In genomic region chr3:36305929-36306520, GRCh38 we compare ENCODE assay signal across 26 cellular contexts.
DNase-seq lines count a peak whose midpoint lies in the region; ATAC-seq and TF ChIP-seq lines count a peak whose summit lies in the region.
"Had no signal": no experiment of that assay in that cellular context is flagged by ENCODE, and none has a peak within 500 bp of the region (broad histone marks: within the 10 kb centered on the region; RNA-seq: fewer than 3 reads in every experiment).

No MANE protein-coding gene starts in this region.

- H3K27ac ChIP-seq in SK-N-SH (ENCODE audit: low read depth in 2 of 2, low read length in 1 of 2) = no peak overlapping the region
- no peak overlapping the region for H3K27ac ChIP-seq in RWPE2 (ENCODE audit: poor library complexity, severe bottlenecking)
- no peak overlapping the region for H3K27ac ChIP-seq in smooth muscle cell (ENCODE audit: low read depth)
- H3K27ac ChIP-seq: 22Rv1, body of pancreas, hepatocyte, left lung, PC-9, right lobe of liver had no signal

- no peak overlapping the region for H2AFZ ChIP-seq in SK-N-SH (ENCODE audit: low read depth)
- no peak overlapping the region for H2AFZ ChIP-seq in smooth muscle cell (ENCODE audit: low read depth)
- H2AFZ ChIP-seq: hepatocyte, PC-9 had no signal

- POLR2A ChIA-PET in SK-N-SH (lab: Yijun Ruan, JAX) = no interaction called here

- H3K27ac Mint-ChIP-seq in immature natural killer cell = no peak overlapping the region
- H3K27ac Mint-ChIP-seq: activated T-cell treated with anti-CD3 and anti-CD28 coated beads, Interleukin-2, amount 50 U/mL, for 72 hours; CD4-positive, CD25-positive, alpha-beta regulatory T cell; stimulated activated naive B cell treated with anti-CD40 and anti-IgM and Interleukin-4, amounts not matched to agents 10 μg/mL and 1 μg/mL and 100 μg/mL, for 72 hours had no signal

- 0% methylated on average over 1 of the region's 1 CpG for WGBS in SK-N-SH (ENCODE audit: low lambda C conversion rate)
- WGBS in smooth muscle cell (ENCODE audit: low lambda C conversion rate) = 77% methylated on average over 1 of the region's 1 CpG

- H3K9me2 ChIP-seq in SK-N-SH = no peaks in the 10 kb centered on the region

- H3K27me3 Mint-ChIP-seq in immature natural killer cell (ENCODE audit: low read depth in 3 of 3) = no peaks in the 10 kb centered on the region
- H3K27me3 Mint-ChIP-seq: stimulated activated naive B cell treated with anti-CD40 and anti-IgM and Interleukin-4, amounts not matched to agents 10 μg/mL and 1 μg/mL and 100 μg/mL, for 72 hours had no signal

- H3K4me1 ChIP-seq in SK-N-SH (ENCODE audit: control insufficient read depth in 1 of 2, insufficient read depth in 2 of 2, low read depth in 1 of 2, low read length in 1 of 2) (peaks cover 6 to 10% of the 10 kb centered on the region in 2 experiments; a peak in 3 of 4 replicates), RWPE2 (ENCODE audit: insufficient read depth, poor library complexity, severe bottlenecking) (no peaks in the 10 kb centered on the region), smooth muscle cell (ENCODE audit: low read depth) (no peaks in the 10 kb centered on the region)
- H3K4me1 ChIP-seq: body of pancreas, left lung, right lobe of liver had no signal

- H3K36me3 Mint-ChIP-seq in immature natural killer cell = no peaks in the 10 kb centered on the region
- H3K36me3 Mint-ChIP-seq: CD4-positive, CD25-positive, alpha-beta regulatory T cell; stimulated activated naive B cell treated with anti-CD40 and anti-IgM and Interleukin-4, amounts not matched to agents 10 μg/mL and 1 μg/mL and 100 μg/mL, for 72 hours had no signal

- H3K36me3 ChIP-seq in SK-N-SH (replicated peaks in 1 of 2; ENCODE audit: control insufficient read depth in 1 of 2, insufficient read depth in 2 of 2, low read length in 1 of 2) (no peaks in the 10 kb centered on the region), RWPE2 (ENCODE audit: low read depth) (no peaks in the 10 kb centered on the region), smooth muscle cell (ENCODE audit: low read depth) (no peaks in the 10 kb centered on the region)
- H3K36me3 ChIP-seq: left lung, right lobe of liver had no signal

- ATAC-seq in SK-N-SH treated with all-trans-retinoic acid at 6 μM for 48 hours (no peak), RWPE2 (ENCODE audit: low read depth) (peak; percentile 44; the same call in 1 of the 3 replicates)
- ATAC-seq: activated T-cell treated with anti-CD3 and anti-CD28 coated beads, Interleukin-2, amount 50 U/mL, for 72 hours; body of pancreas; left lung; right lobe of liver; stimulated activated naive B cell treated with anti-CD40 and anti-IgM and Interleukin-4, amounts not matched to agents 10 μg/mL and 1 μg/mL and 100 μg/mL, for 72 hours had no signal

- no peak overlapping the region for H3K4me3 ChIP-seq in SK-N-SH (ENCODE audit: low read depth in 2 of 2, low read length in 1 of 2)
- no peak overlapping the region for H3K4me3 ChIP-seq in RWPE2 (ENCODE audit: severe bottlenecking)
- H3K4me3 ChIP-seq in fibroblast of the aortic adventitia (ENCODE audit: low read depth, low read length) = no peak overlapping the region
- no peak overlapping the region for H3K4me3 ChIP-seq in smooth muscle cell
- H3K4me3 ChIP-seq: body of pancreas, hepatocyte, left lung, PC-9, right lobe of liver had no signal

- H3F3A ChIP-seq in SK-N-SH (replicated peaks; ENCODE audit: insufficient read depth) (peaks cover 5% of the 10 kb centered on the region), smooth muscle cell (ENCODE audit: low read depth) (no peaks in the 10 kb centered on the region)

- H3K4me1 Mint-ChIP-seq in immature natural killer cell = no peaks in the 10 kb centered on the region
- H3K4me1 Mint-ChIP-seq: CD4-positive, CD25-positive, alpha-beta regulatory T cell; stimulated activated naive B cell treated with anti-CD40 and anti-IgM and Interleukin-4, amounts not matched to agents 10 μg/mL and 1 μg/mL and 100 μg/mL, for 72 hours had no signal

- H3K4me2 ChIP-seq in SK-N-SH (no peak overlapping the region), smooth muscle cell (no peak overlapping the region)
- H3K4me2 ChIP-seq: hepatocyte, PC-9 had no signal

- H3K79me2 ChIP-seq in SK-N-SH (ENCODE audit: insufficient read depth) (no peaks in the 10 kb centered on the region), smooth muscle cell (ENCODE audit: low read depth) (no peaks in the 10 kb centered on the region)
- H3K79me2 ChIP-seq: hepatocyte had no signal

- H3K27me3 ChIP-seq in SK-N-SH (ENCODE audit: insufficient read depth) (no peaks in the 10 kb centered on the region), RWPE2 (ENCODE audit: insufficient read depth, poor library complexity, severe bottlenecking) (no peaks in the 10 kb centered on the region), smooth muscle cell (ENCODE audit: low read depth) (no peaks in the 10 kb centered on the region)
- H3K27me3 ChIP-seq: body of pancreas, hepatocyte, left lung, right lobe of liver had no signal

- no peak overlapping the region for H3K4me3 Mint-ChIP-seq in immature natural killer cell
- H3K4me3 Mint-ChIP-seq: activated T-cell treated with anti-CD3 and anti-CD28 coated beads, Interleukin-2, amount 50 U/mL, for 72 hours; CD4-positive, CD25-positive, alpha-beta regulatory T cell; stimulated activated naive B cell treated with anti-CD40 and anti-IgM and Interleukin-4, amounts not matched to agents 10 μg/mL and 1 μg/mL and 100 μg/mL, for 72 hours had no signal

- TF ChIP-seq EP300 in SK-N-SH (IDR thresholded peaks at IDR 0.05; ENCODE audit: borderline replicate concordance in 1 of 2, low read depth in 1 of 2, low read length in 1 of 2) = no peak

- H3K9me3 ChIP-seq in SK-N-SH (no peaks in the 10 kb centered on the region), RWPE2 (ENCODE audit: severe bottlenecking) (no peaks in the 10 kb centered on the region), smooth muscle cell (replicated peaks; ENCODE audit: low read depth) (no peaks in the 10 kb centered on the region)
- H3K9me3 ChIP-seq: body of pancreas, left lung, right lobe of liver had no signal

- H3K9ac ChIP-seq in SK-N-SH (no peak overlapping the region), smooth muscle cell (ENCODE audit: low read depth) (no peak overlapping the region)

- peaks cover 0 to 3% (median 0%) of the 10 kb centered on the region in 6 donors for H3K9me3 Mint-ChIP-seq in immature natural killer cell
- H3K9me3 Mint-ChIP-seq: activated T-cell treated with anti-CD3 and anti-CD28 coated beads, Interleukin-2, amount 50 U/mL, for 72 hours; stimulated activated naive B cell treated with anti-CD40 and anti-IgM and Interleukin-4, amounts not matched to agents 10 μg/mL and 1 μg/mL and 100 μg/mL, for 72 hours had no signal

- DNase-seq in SK-N-SH = no peak
- DNase-seq in RWPE2 (ENCODE audit: low spot score) = no peak
- DNase-seq in fibroblast of the aortic adventitia (ENCODE audit: low read depth) = peak; percentile 17
- DNase-seq in smooth muscle cell (lab: John Stamatoyannopoulos, UW; ENCODE audit: unreplicated experiment) = no peak
- DNase-seq in immature natural killer cell = no peak
- DNase-seq in NK-92 (lab: John Stamatoyannopoulos, UW; ENCODE audit: unreplicated experiment) = no peak
- no peak for DNase-seq in effector CD4-positive, alpha-beta T cell
- DNase-seq: activated CD4-positive, alpha-beta T cell treated with anti-CD3 and anti-CD28 coated beads, Interleukin-2, amount 50 U/mL, for 4 hours; activated CD4-positive, CD25-positive, alpha-beta regulatory T cell; activated naive CD4-positive, alpha-beta T cell; activated T-cell treated with anti-CD3 and anti-CD28 coated beads, Interleukin-2, amount 50 U/mL, for 72 hours; body of pancreas; CD4-positive, CD25-positive, alpha-beta regulatory T cell; left lung; NCI-H187; NCI-H2171; NCI-H524 treated with DMSO at 0.1 percent for 48 hours; NK-92 treated with Interleukin-12 subunit alpha and Interleukin-12 subunit beta, amount 100 ng/mL, for 24 hours; PC-9; right lobe of liver; SIG-M5; stimulated activated CD4-positive, alpha-beta T cell treated with anti-CD3 and anti-CD28 coated beads, Interleukin-15, amount 100 ng/mL, for 24 hours; stimulated activated naive B cell treated with anti-CD40 and anti-IgM and Interleukin-4, amounts not matched to agents 10 μg/mL and 1 μg/mL and 100 μg/mL, for 72 hours had no signal

- TF ChIP-seq CTCF in SK-N-SH (IDR thresholded peaks at IDR 0.05) (no peak), RWPE2 (IDR thresholded peaks at IDR 0.05; ENCODE audit: poor library complexity, severe bottlenecking) (no peak), fibroblast of the aortic adventitia (IDR thresholded peaks at IDR 0.05; ENCODE audit: insufficient read depth, low read length) (no peak), smooth muscle cell (IDR thresholded peaks at IDR 0.05; ENCODE audit: borderline replicate concordance, insufficient read depth, poor library complexity, severe bottlenecking) (no peak)

- H4K20me1 ChIP-seq in SK-N-SH (ENCODE audit: insufficient read depth) = no peaks in the 10 kb centered on the region
- no peaks in the 10 kb centered on the region for H4K20me1 ChIP-seq in smooth muscle cell (ENCODE audit: low read depth)

- TF ChIP-seq RAD21 in SK-N-SH (IDR thresholded peaks at IDR 0.05; ENCODE audit: low read length) = no peak

- CTCF ChIA-PET in SK-N-SH (lab: Yijun Ruan, JAX) = interaction anchor here (0.7 to 1.4 kb wide), 3 partner anchors 12 to 124 kb away, joined by 3 to 4 read pairs (median 3); no protein-coding TSS in a partner anchor

TF ChIP-seq in SK-N-SH, 30 proteins besides CTCF, POLR2A, EP300 and RAD21:
- TF ChIP-seq FOSL2 (IDR thresholded peaks at IDR 0.05; ENCODE audit: borderline replicate concordance, low read depth) (0 out of 2 replicates have a peak, but pooled peaks have one; percentile 12), YY1 (IDR thresholded peaks at IDR 0.05; ENCODE audit: low read depth) (no peak)

TF ChIP-seq in SK-N-SH treated with all-trans-retinoic acid at 6 μM for 48 hours, 23 proteins besides CTCF, POLR2A, EP300 and RAD21 (continues in another document):
- TF ChIP-seq, protein P1, sequence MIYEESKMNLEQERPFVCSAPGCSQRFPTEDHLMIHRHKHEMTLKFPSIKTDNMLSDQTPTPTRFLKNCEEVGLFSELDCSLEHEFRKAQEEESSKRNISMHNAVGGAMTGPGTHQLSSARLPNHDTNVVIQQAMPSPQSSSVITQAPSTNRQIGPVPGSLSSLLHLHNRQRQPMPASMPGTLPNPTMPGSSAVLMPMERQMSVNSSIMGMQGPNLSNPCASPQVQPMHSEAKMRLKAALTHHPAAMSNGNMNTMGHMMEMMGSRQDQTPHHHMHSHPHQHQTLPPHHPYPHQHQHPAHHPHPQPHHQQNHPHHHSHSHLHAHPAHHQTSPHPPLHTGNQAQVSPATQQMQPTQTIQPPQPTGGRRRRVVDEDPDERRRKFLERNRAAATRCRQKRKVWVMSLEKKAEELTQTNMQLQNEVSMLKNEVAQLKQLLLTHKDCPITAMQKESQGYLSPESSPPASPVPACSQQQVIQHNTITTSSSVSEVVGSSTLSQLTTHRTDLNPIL (CRISPR knock-in tag; IDR thresholded peaks at IDR 0.05; ENCODE audit: low read depth) = no peak
- TF ChIP-seq TOX (CRISPR knock-in tag; IDR thresholded peaks at IDR 0.05; ENCODE audit: borderline replicate concordance) (no peak), ZFP30 (CRISPR knock-in tag; IDR thresholded peaks at IDR 0.05) (no peak), ZNF8 (CRISPR knock-in tag; IDR thresholded peaks at IDR 0.05) (no peak), ZC3H10 (CRISPR knock-in tag; IDR thresholded peaks at IDR 0.05) (no peak), ZNF565 (CRISPR knock-in tag; conservative IDR thresholded peaks at IDR 0.05; ENCODE audit: low read depth) (no peak)
